In genomic region chr2:25249785-25250184, GRCh38 we compare ENCODE assay signal across 15 cellular contexts.
A peak's percentile ranks its signal among the peaks of the same experiment; 100 is the strongest.
DNase-seq lines count a peak whose midpoint lies in the region; ATAC-seq and TF ChIP-seq lines count a peak whose summit lies in the region.
"Had no signal": no experiment of that assay in that cellular context is flagged by ENCODE, and none has a peak within 500 bp of the region (broad histone marks: within the 10 kb centered on the region; RNA-seq: fewer than 3 reads in every experiment).

No MANE protein-coding gene starts in this region.

- 70% methylated on average over 4 of the region's 4 CpGs for WGBS in HUES64

- POLR2A ChIA-PET in CD8-positive, alpha-beta T cell (lab: Charles Lee): interaction anchor here (1.0 to 4.1 kb wide), 5 partner anchors 8 to 44 kb away, joined by 4 to 35 read pairs (median 9); no protein-coding TSS in a partner anchor

- H3K9ac ChIP-seq in HUES64 (ENCODE audit: low read depth, low read length): peak overlapping the region; percentile 75

- no peaks in the 10 kb centered on the region for H3K27me3 Mint-ChIP-seq in CD8-positive, alpha-beta T cell (ENCODE audit: low read depth)
- no peaks in the 10 kb centered on the region for H3K27me3 Mint-ChIP-seq in nephron (ENCODE audit: low read depth)

- peaks cover 30% of the 10 kb centered on the region for H3K4me1 ChIP-seq in CD8-positive, alpha-beta T cell (ENCODE audit: insufficient read depth, low read length)
- peaks cover 19% of the 10 kb centered on the region for H3K4me1 ChIP-seq in HUES64 (ENCODE audit: insufficient read depth, low read length)

- CTCF ChIA-PET in CD8-positive, alpha-beta T cell (lab: Charles Lee): interaction anchor here (0.7 to 2.5 kb wide), 14 partner anchors 9 to 113 kb away, joined by 3 to 8 read pairs (median 4); no protein-coding TSS in a partner anchor

- H3K27ac Mint-ChIP-seq in CD8-positive, alpha-beta T cell: peak overlapping the region; percentile 87
- peak overlapping the region; percentile 26 to 98 (median 90) for H3K27ac Mint-ChIP-seq in nephron

- peaks cover 34% of the 10 kb centered on the region for H3K4me1 Mint-ChIP-seq in CD8-positive, alpha-beta T cell (ENCODE audit: low read depth)
- H3K4me1 Mint-ChIP-seq in nephron: peaks cover 40% of the 10 kb centered on the region

- intact Hi-C loops in CD8-positive, alpha-beta T cell (cut with DNase I, micrococcal nuclease): loop anchor here (2.0 to 5.0 kb wide), 3 partner anchors 32 to 93 kb away; no protein-coding TSS in a partner anchor

- no peak for ATAC-seq in CD8-positive, alpha-beta T cell
- ATAC-seq in HG02678 (IDR thresholded peaks at IDR 0.05; ENCODE audit: unreplicated experiment): no peak

- no peak for TF ChIP-seq CTCF in CD8-positive, alpha-beta T cell (IDR thresholded peaks at IDR 0.05)
- no peak for TF ChIP-seq CTCF in nephron (IDR thresholded peaks at IDR 0.05; ENCODE audit: unreplicated experiment in 3 of 3)

- H3K36me3 Mint-ChIP-seq in CD8-positive, alpha-beta T cell: peaks cover 61% of the 10 kb centered on the region
- H3K36me3 Mint-ChIP-seq in nephron (ENCODE audit: low read depth): peaks cover 54% of the 10 kb centered on the region

- H3K9me3 Mint-ChIP-seq in CD8-positive, alpha-beta T cell: no peaks in the 10 kb centered on the region
- no peaks in the 10 kb centered on the region for H3K9me3 Mint-ChIP-seq in nephron

- no peaks in the 10 kb centered on the region for H3K27me3 ChIP-seq in CD8-positive, alpha-beta T cell (ENCODE audit: insufficient read depth, low read length)
- H3K27me3 ChIP-seq in HUES64 (ENCODE audit: insufficient read depth, low read length): no peaks in the 10 kb centered on the region
- H3K27me3 ChIP-seq: sigmoid colon had no signal

- H3K36me3 ChIP-seq in CD8-positive, alpha-beta T cell (ENCODE audit: insufficient read depth, low read length): peaks cover 42% of the 10 kb centered on the region
- H3K36me3 ChIP-seq in HUES64 (ENCODE audit: insufficient read depth, low read length): peaks cover 47% of the 10 kb centered on the region

- no peaks in the 10 kb centered on the region for H3K9me3 ChIP-seq in CD8-positive, alpha-beta T cell (ENCODE audit: low read length)
- no peaks in the 10 kb centered on the region for H3K9me3 ChIP-seq in HUES64 (ENCODE audit: insufficient read depth, low read depth, low read length)
- H3K9me3 ChIP-seq: sigmoid colon had no signal

- peak overlapping the region; percentile 82 for H3K4me3 Mint-ChIP-seq in CD8-positive, alpha-beta T cell
- peak overlapping the region; percentile 89 to 95 (median 94) for H3K4me3 Mint-ChIP-seq in nephron

- DNase-seq in CD8-positive, alpha-beta T cell: no peak
- no peak for DNase-seq in caudate nucleus (lab: John Stamatoyannopoulos, UW)
- DNase-seq in HT-29 (ENCODE audit: low spot score): no peak
- DNase-seq in medulla oblongata (ENCODE audit: extremely low spot score): no peak
- DNase-seq: activated CD4-positive, CD25-positive, alpha-beta regulatory T cell treated with anti-CD3 and anti-CD28 coated beads, Interleukin-2, amount 50 U/mL, for 72 hours; cortex of kidney; MM.1S; NCI-H2171 treated with DMSO at 0.1 percent for 48 hours; sigmoid colon; substantia nigra; SW 1271 had no signal

- H3K27ac ChIP-seq in CD8-positive, alpha-beta T cell (ENCODE audit: low read depth, low read length): no peak overlapping the region
- H3K27ac ChIP-seq in HUES64 (ENCODE audit: low read depth, low read length) (peak overlapping the region; percentile 42; the same call in 1 of the 2 replicates), caudate nucleus (ENCODE audit: low read depth, low read length) (peak overlapping the region; percentile 74)
- H3K27ac ChIP-seq: HL-60, sigmoid colon had no signal

- H3K4me3 ChIP-seq in CD8-positive, alpha-beta T cell (ENCODE audit: low read depth, low read length): no peak overlapping the region
- H3K4me3 ChIP-seq in HUES64 (ENCODE audit: low read length): peak overlapping the region; percentile 77
- H3K4me3 ChIP-seq: sigmoid colon had no signal
